Comparison of ENCODE assay signal across 8 cellular contexts in genomic region chr1:94045465-94046056, GRCh38.
DNase-seq lines count a peak whose midpoint lies in the region; TF ChIP-seq lines count a peak whose summit lies in the region.

No MANE protein-coding gene starts in this region.

- no peaks in the 10 kb centered on the region for H3K36me3 Mint-ChIP-seq in CD4-positive, alpha-beta memory T cell
- H3K36me3 Mint-ChIP-seq in activated naive CD8-positive, alpha-beta T cell: no peaks in the 10 kb centered on the region
- no peaks in the 10 kb centered on the region for H3K36me3 Mint-ChIP-seq in glutamatergic neuron (ENCODE audit: unreplicated experiment)

- H3K27ac ChIP-seq in CD4-positive, alpha-beta memory T cell (ENCODE audit: low read depth, low read length): no peak overlapping the region
- no peak overlapping the region for H3K27ac ChIP-seq in OCI-LY1 (ENCODE audit: low read depth, low read length, poor library complexity, severe bottlenecking)
- H3K27ac ChIP-seq in vagina: peak overlapping the region; percentile 55

- no peaks in the 10 kb centered on the region for H3K9me2 ChIP-seq in OCI-LY1 (ENCODE audit: low read depth, low read length)

- no peaks in the 10 kb centered on the region for H3K36me3 ChIP-seq in CD4-positive, alpha-beta memory T cell (ENCODE audit: insufficient read depth, low read length)
- no peaks in the 10 kb centered on the region for H3K36me3 ChIP-seq in HAP-1 (replicated peaks)
- no peaks in the 10 kb centered on the region for H3K36me3 ChIP-seq in OCI-LY1 (ENCODE audit: insufficient read depth, low read length)
- no peaks in the 10 kb centered on the region for H3K36me3 ChIP-seq in vagina

- H3K27me3 Mint-ChIP-seq in CD4-positive, alpha-beta memory T cell: peaks cover 10 to 16% of the 10 kb centered on the region in 2 donors
- peaks cover 4% of the 10 kb centered on the region for H3K27me3 Mint-ChIP-seq in activated naive CD8-positive, alpha-beta T cell
- H3K27me3 Mint-ChIP-seq in glutamatergic neuron (ENCODE audit: unreplicated experiment): peaks cover 6% of the 10 kb centered on the region

- no peaks in the 10 kb centered on the region for H3K27me3 ChIP-seq in CD4-positive, alpha-beta memory T cell (ENCODE audit: insufficient read depth, low read length)
- H3K27me3 ChIP-seq in HAP-1 (ENCODE audit: low read depth): no peaks in the 10 kb centered on the region
- H3K27me3 ChIP-seq in OCI-LY1 (ENCODE audit: insufficient read depth, low read length): no peaks in the 10 kb centered on the region
- no peaks in the 10 kb centered on the region for H3K27me3 ChIP-seq in vagina

- no peaks in the 10 kb centered on the region for H3K79me2 ChIP-seq in OCI-LY1 (ENCODE audit: insufficient read depth, low read length)

- H3K9me3 ChIP-seq in CD4-positive, alpha-beta memory T cell (ENCODE audit: control insufficient read depth in 1 of 2, low read length in 2 of 2): no peaks in the 10 kb centered on the region
- H3K9me3 ChIP-seq in HAP-1 (no peaks in the 10 kb centered on the region), OCI-LY1 (ENCODE audit: low read length) (no peaks in the 10 kb centered on the region), vagina (no peaks in the 10 kb centered on the region)

- POLR2A ChIA-PET in CD4-positive, alpha-beta memory T cell (lab: Charles Lee; ENCODE audit: partially characterized antibody): no interaction called here

- TF ChIP-seq POLR2A in vagina (IDR thresholded peaks at IDR 0.05): no peak

- no peak overlapping the region for H3K9ac ChIP-seq in OCI-LY1 (ENCODE audit: low read length)

- no peaks in the 10 kb centered on the region for H3K4me1 ChIP-seq in CD4-positive, alpha-beta memory T cell (ENCODE audit: insufficient read depth, low read length)
- peaks cover 11% of the 10 kb centered on the region for H3K4me1 ChIP-seq in HAP-1
- H3K4me1 ChIP-seq in OCI-LY1 (ENCODE audit: insufficient read depth, low read length, severe bottlenecking): no peaks in the 10 kb centered on the region
- H3K4me1 ChIP-seq in vagina: peaks cover 23% of the 10 kb centered on the region

- in situ Hi-C loops in HAP-1 (cut with MboI; ENCODE audit: low sequenced_read_pairs): no loop called here

- H3K27ac Mint-ChIP-seq in CD4-positive, alpha-beta memory T cell: no peak overlapping the region
- no peak overlapping the region for H3K27ac Mint-ChIP-seq in activated naive CD8-positive, alpha-beta T cell
- no peak overlapping the region for H3K27ac Mint-ChIP-seq in glutamatergic neuron (ENCODE audit: unreplicated experiment)

- H4K20me1 ChIP-seq in OCI-LY1 (ENCODE audit: insufficient read depth, low read length): no peaks in the 10 kb centered on the region

- peak overlapping the region in 7 of 8 donors; percentile 7 to 62 (median 47) for H3K4me3 Mint-ChIP-seq in CD4-positive, alpha-beta memory T cell
- H3K4me3 Mint-ChIP-seq in activated naive CD8-positive, alpha-beta T cell: peak overlapping the region; percentile 68
- H3K4me3 Mint-ChIP-seq in glutamatergic neuron (ENCODE audit: unreplicated experiment): peak overlapping the region; percentile 21

- peak in 1 of 5 donors; percentile 23 for DNase-seq in CD4-positive, alpha-beta memory T cell
- DNase-seq in HAP-1 (ENCODE audit: low spot score in 2 of 2) (peak; percentile 86 to 89), glutamatergic neuron (peak; percentile 49), nucleus accumbens (lab: John Stamatoyannopoulos, UW) (peak in 39 of 56 donors; percentile 10 to 74 (median 27)), vagina (ENCODE audit: extremely low spot score in 2 of 2) (no peak), OCI-M2 (lab: John Stamatoyannopoulos, UW; ENCODE audit: unreplicated experiment) (no peak)

- CTCF ChIA-PET in CD4-positive, alpha-beta memory T cell (lab: Charles Lee; ENCODE audit: partially characterized antibody): interaction anchor here (1.4 to 2.8 kb wide), 5 partner anchors 10 to 761 kb away, joined by 3 to 18 read pairs (median 4); no protein-coding TSS in a partner anchor

- H3K9me3 Mint-ChIP-seq in CD4-positive, alpha-beta memory T cell: no peaks in the 10 kb centered on the region
- no peaks in the 10 kb centered on the region for H3K9me3 Mint-ChIP-seq in activated naive CD8-positive, alpha-beta T cell (ENCODE audit: low read depth)
- H3K9me3 Mint-ChIP-seq in glutamatergic neuron (ENCODE audit: unreplicated experiment): no peaks in the 10 kb centered on the region

- H3K4me1 Mint-ChIP-seq in CD4-positive, alpha-beta memory T cell: peaks cover 0 to 6% (median 0%) of the 10 kb centered on the region in 4 donors
- peaks cover 2% of the 10 kb centered on the region for H3K4me1 Mint-ChIP-seq in activated naive CD8-positive, alpha-beta T cell (ENCODE audit: low read depth)
- peaks cover 8% of the 10 kb centered on the region for H3K4me1 Mint-ChIP-seq in glutamatergic neuron (ENCODE audit: low read depth, unreplicated experiment)

- no peak overlapping the region for H3K4me3 ChIP-seq in CD4-positive, alpha-beta memory T cell (ENCODE audit: low read length in 2 of 2)
- no peak overlapping the region for H3K4me3 ChIP-seq in HAP-1
- H3K4me3 ChIP-seq in OCI-LY1 (ENCODE audit: low read depth, low read length, poor library complexity, severe bottlenecking): no peak overlapping the region
- H3K4me3 ChIP-seq in vagina: peak overlapping the region in 1 of 2 donors; percentile 19

- H3K4me2 ChIP-seq in OCI-LY1 (ENCODE audit: low read length): no peak overlapping the region

- no peak overlapping the region for H2AFZ ChIP-seq in OCI-LY1 (ENCODE audit: low read length)

- TF ChIP-seq CTCF in OCI-LY1 (IDR thresholded peaks at IDR 0.05; ENCODE audit: low read length) (peak; percentile 37; the same call in 1 of the 2 replicates), glutamatergic neuron (IDR thresholded peaks at IDR 0.05; ENCODE audit: partially characterized antibody, unreplicated experiment) (peak; percentile 60), vagina (IDR thresholded peaks at IDR 0.05) (peak; percentile 30 to 79 (median 48))

- intact Hi-C loops in CD4-positive, alpha-beta memory T cell (cut with micrococcal nuclease): no loop called here
- intact Hi-C loops in vagina (cut with DNase I): loop anchor here (5.0 kb wide), 1 partner anchor 292 kb away; no protein-coding TSS in a partner anchor

- H3F3A ChIP-seq in OCI-LY1 (ENCODE audit: insufficient read depth, low read length): no peaks in the 10 kb centered on the region

Comparison
In these comparisons a context has a peak if more than half of its experiments do, and no peak if none do; other contexts are left out.
1. DNase-seq: peak in HAP-1 (2 of 2), glutamatergic neuron (single experiment) and nucleus accumbens (39 of 56); none in vagina (0 of 2) and OCI-M2 (single experiment).
2. Peak in every context shown above with its lines, with median percentiles within 50 percentile points of each other: H3K4me3 Mint-ChIP-seq and CTCF ChIP-seq.